ENCODE assay signal across 9 cellular contexts in genomic region chr7:135745702-135746312, GRCh38. TPM values are rescaled to one million over a fixed set of nuclear protein-coding genes. Genes with fewer than 3 reads are reported as not detected.
DNase-seq lines count a peak whose midpoint lies in the region; ATAC-seq and TF ChIP-seq lines count a peak whose summit lies in the region.
"Had no signal": no experiment of that assay in that cellular context is flagged by ENCODE, and none has a peak within 500 bp of the region (broad histone marks: within the 10 kb centered on the region; RNA-seq: fewer than 3 reads in every experiment).

No MANE protein-coding gene starts in this region.

- H3K27me3 Mint-ChIP-seq in activated T-cell treated with anti-CD3 and anti-CD28 coated beads, Interleukin-2, amount 50 U/mL, for 4 hours (ENCODE audit: low read depth): peaks cover 7% of the 10 kb centered on the region

- TF ChIP-seq CTCF in HEK293 (tag by site-specific recombination; IDR thresholded peaks at IDR 0.05): no peak
- no peak for TF ChIP-seq CTCF in ascending aorta (IDR thresholded peaks at IDR 0.05)
- no peak for TF ChIP-seq CTCF in left ventricle myocardium inferior (IDR thresholded peaks at IDR 0.05; ENCODE audit: borderline replicate concordance)

- peak overlapping the region; percentile 71 for H3K4me2 ChIP-seq in skeletal muscle satellite cell (ENCODE audit: low read length)

- DNase-seq in ascending aorta (ENCODE audit: low spot score in 2 of 2) (peak; percentile 75 to 96), left ventricle myocardium inferior (peak; percentile 31), NCI-H2171 treated with DMSO at 0.1 percent for 48 hours (lab: John Stamatoyannopoulos, UW) (no peak)
- DNase-seq in activated T-cell treated with anti-CD3 and anti-CD28 coated beads, Interleukin-2, amount 50 U/mL, for 4 hours: no peak

- peak overlapping the region; percentile 76 for H3K9ac ChIP-seq in skeletal muscle satellite cell (ENCODE audit: low read depth, low read length)

- H3K27ac ChIP-seq in HEK293 (ENCODE audit: extremely low read depth, low read depth, low read length): no peak overlapping the region
- H3K27ac ChIP-seq in ascending aorta: peak overlapping the region; percentile 94
- peak overlapping the region; percentile 69 for H3K27ac ChIP-seq in left ventricle myocardium inferior (replicated peaks)

- H3K4me1 ChIP-seq in HEK293 (ENCODE audit: control insufficient read depth, insufficient read depth, low read length) (no peaks in the 10 kb centered on the region), ascending aorta (peaks cover 23 to 45% of the 10 kb centered on the region in 2 donors), left ventricle myocardium inferior (peaks cover 60% of the 10 kb centered on the region), skeletal muscle satellite cell (ENCODE audit: control insufficient read depth, insufficient read depth, low read length) (peaks cover 64% of the 10 kb centered on the region)

- CTCF ChIA-PET in HEK293 (lab: Yijun Ruan, JAX): interaction anchor here (0.6 to 1.1 kb wide), 3 partner anchors 9 to 564 kb away, joined by 3 read pairs; no protein-coding TSS in a partner anchor

- no peak overlapping the region for H3K4me3 ChIP-seq in HEK293 (ENCODE audit: low read depth, low read length)
- H3K4me3 ChIP-seq in ascending aorta: peak overlapping the region; percentile 16 to 62
- H3K4me3 ChIP-seq in left ventricle myocardium inferior: peak overlapping the region; percentile 62
- H3K4me3 ChIP-seq in skeletal muscle satellite cell (ENCODE audit: low read length): peak overlapping the region; percentile 52

- H3K36me3 Mint-ChIP-seq in activated T-cell treated with anti-CD3 and anti-CD28 coated beads, Interleukin-2, amount 50 U/mL, for 4 hours (ENCODE audit: insufficient read depth): no peaks in the 10 kb centered on the region

- ATAC-seq in activated T-cell treated with anti-CD3 and anti-CD28 coated beads, Interleukin-2, amount 50 U/mL, for 4 hours: no peak
- ATAC-seq in GM21423 (IDR thresholded peaks at IDR 0.05; ENCODE audit: unreplicated experiment) (no peak), HG03571 (IDR thresholded peaks at IDR 0.05; ENCODE audit: unreplicated experiment) (no peak)

- no peaks in the 10 kb centered on the region for H3K9me3 Mint-ChIP-seq in activated T-cell treated with anti-CD3 and anti-CD28 coated beads, Interleukin-2, amount 50 U/mL, for 4 hours
- H3K9me3 Mint-ChIP-seq: central memory CD8-positive, alpha-beta T cell had no signal

- H3K4me1 Mint-ChIP-seq in activated T-cell treated with anti-CD3 and anti-CD28 coated beads, Interleukin-2, amount 50 U/mL, for 4 hours (ENCODE audit: low read depth): no peaks in the 10 kb centered on the region
- H3K4me1 Mint-ChIP-seq: central memory CD8-positive, alpha-beta T cell had no signal

- no peaks in the 10 kb centered on the region for H3K9me3 ChIP-seq in HEK293 (ENCODE audit: control insufficient read depth, insufficient read depth, low read depth, low read length)
- no peaks in the 10 kb centered on the region for H3K9me3 ChIP-seq in ascending aorta
- no peaks in the 10 kb centered on the region for H3K9me3 ChIP-seq in left ventricle myocardium inferior (replicated peaks)
- no peaks in the 10 kb centered on the region for H3K9me3 ChIP-seq in skeletal muscle satellite cell (replicated peaks; ENCODE audit: low read length)

- no peak overlapping the region for H3K4me3 Mint-ChIP-seq in activated T-cell treated with anti-CD3 and anti-CD28 coated beads, Interleukin-2, amount 50 U/mL, for 4 hours
- H3K4me3 Mint-ChIP-seq: central memory CD8-positive, alpha-beta T cell had no signal

- POLR2A ChIA-PET in HEK293 (lab: Yijun Ruan, JAX): no interaction called here

- intact Hi-C loops in ascending aorta (cut with DNase I) (loop anchor here (1.0 to 5.0 kb wide), 7 partner anchors 12 to 534 kb away; partner anchors contain the start of genes MTPN, STMP1 and WDR91), left ventricle myocardium inferior (cut with micrococcal nuclease) (no loop called here)

- H3K36me3 ChIP-seq in HEK293 (ENCODE audit: control insufficient read depth in 2 of 2, insufficient read depth in 1 of 2, low read length in 2 of 2) (no peaks in the 10 kb centered on the region), ascending aorta (peaks cover 2 to 4% of the 10 kb centered on the region in 2 donors), left ventricle myocardium inferior (no peaks in the 10 kb centered on the region), skeletal muscle satellite cell (ENCODE audit: insufficient read depth, low read length) (peaks cover 10% of the 10 kb centered on the region)

- H3K27me3 ChIP-seq in ascending aorta (no peaks in the 10 kb centered on the region), left ventricle myocardium inferior (ENCODE audit: low read depth) (no peaks in the 10 kb centered on the region), skeletal muscle satellite cell (ENCODE audit: control insufficient read depth, insufficient read depth, low read length) (no peaks in the 10 kb centered on the region)

TF ChIP-seq in HEK293, 187 proteins besides CTCF, POLR2A, EP300 and RAD21:
- TF ChIP-seq ZNF580 (tag by site-specific recombination; IDR thresholded peaks at IDR 0.05) (no peak), ZNF529 (tag by site-specific recombination; IDR thresholded peaks at IDR 0.05; ENCODE audit: insufficient replicate concordance) (peak; percentile 85)

RNA-seq across cellular contexts. Expression of gene FAM180A, which starts 2.8 kb away (rescaled TPM):
- 121 TPM for total RNA-seq in ascending aorta
- 19.7 TPM for total RNA-seq in left ventricle myocardium inferior
- 35.6 and 43.9 TPM in 2 replicates for total RNA-seq in skeletal muscle satellite cell (2012; rRNA removed)
- not detected for total RNA-seq in activated T-cell treated with anti-CD3 and anti-CD28 coated beads, Interleukin-2, amount 50 U/mL, for 4 hours

RNA-seq across cellular contexts. Expression of gene SLC13A4, which starts 17.8 kb away (rescaled TPM):
- total RNA-seq in ascending aorta (0.21 TPM), left ventricle myocardium inferior (0.44 TPM)
- total RNA-seq in skeletal muscle satellite cell (2012; rRNA removed): 0.51 and 0.87 TPM in 2 replicates
- not detected for total RNA-seq in activated T-cell treated with anti-CD3 and anti-CD28 coated beads, Interleukin-2, amount 50 U/mL, for 4 hours

Comparison
In these comparisons a context has a peak if more than half of its experiments do, and no peak if none do; other contexts are left out.
1. DNase-seq: peak in ascending aorta (2 of 2) and left ventricle myocardium inferior (single experiment); none in activated T-cell treated with anti-CD3 and anti-CD28 coated beads, Interleukin-2, amount 50 U/mL, for 4 hours (single experiment) and NCI-H2171 treated with DMSO at 0.1 percent for 48 hours (single experiment).
2. RNA of gene FAM180A, which starts 2.8 kb away (total RNA-seq): 121 TPM in ascending aorta (single experiment) and 19.7 TPM in left ventricle myocardium inferior (single experiment); not detected in activated T-cell treated with anti-CD3 and anti-CD28 coated beads, Interleukin-2, amount 50 U/mL, for 4 hours; every median in the first group is over 10 times any median in the second.